Comparison of ENCODE assay signal across 32 cellular contexts in the genomic region with DNA sequence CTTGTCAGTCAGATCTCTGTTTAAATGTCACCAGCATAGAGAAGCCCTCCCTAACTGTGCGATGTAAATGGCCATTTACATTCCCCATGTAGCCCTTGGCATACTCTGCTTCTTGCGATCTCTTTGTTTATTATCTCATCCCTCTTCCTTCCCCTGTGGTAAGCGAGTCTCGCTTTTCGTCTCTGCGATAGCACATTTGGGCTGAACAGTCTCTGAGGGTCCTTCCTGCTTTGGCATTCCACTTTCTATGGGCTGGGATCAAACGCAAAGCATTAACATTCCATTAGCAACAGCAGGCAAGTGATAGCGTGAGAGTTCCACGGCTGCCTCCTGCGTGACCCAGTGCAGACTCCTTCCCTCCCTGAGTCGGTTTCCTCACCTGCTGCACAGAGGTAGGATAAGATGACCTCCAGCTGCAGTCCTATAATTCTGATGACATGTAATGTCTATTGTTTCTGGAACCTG.
"Had no signal": no experiment of that assay in that cellular context is flagged by ENCODE, and none has a peak within 500 bp of the region (broad histone marks: within the 10 kb centered on the region; RNA-seq: fewer than 3 reads in every experiment).

No MANE protein-coding gene starts in this region.

- ATAC-seq: activated naive CD8-positive, alpha-beta T cell treated with anti-CD3 and anti-CD28 coated beads, Interleukin-2, amount 50 U/mL, for 24 hours; activated T-cell treated with anti-CD3 and anti-CD28 coated beads, Interleukin-2, amount 50 U/mL, for 4 hours; K562; Right ventricle myocardium inferior; SK-N-SH treated with all-trans-retinoic acid at 6 μM for 48 hours; T-cell; T-helper 17 cell had no signal

- H3K4me3 ChIP-seq: K562, PC-9 had no signal

- H3K36me3 ChIP-seq: brain microvascular endothelial cell had no signal

- H3K9me3 Mint-ChIP-seq: activated B cell treated with CpG ODN at 0.5 μM for 24 hours; activated CD4-positive, alpha-beta memory T cell treated with anti-CD3 and anti-CD28 coated beads for 36 hours; activated naive CD4-positive, alpha-beta T cell treated with anti-CD3 and anti-CD28 coated beads, Interleukin-2, amount 10 ng/mL, durations not matched to agents 7 days and 5 days; activated T-helper 1 cell treated with anti-CD3 and anti-CD28 coated beads, Interleukin-12 subunit alpha, Interleukin-12 subunit beta, Interleukin-2, Interleukin-4 antibody, amounts not matched to agents 30 ng/mL and 10 ng/mL and 1 ng/mL, durations not matched to agents 14 hours and 24 hours and 36 hours had no signal

- H3K27ac Mint-ChIP-seq: activated B cell treated with CpG ODN at 0.5 μM for 24 hours; activated CD4-positive, alpha-beta memory T cell treated with anti-CD3 and anti-CD28 coated beads for 36 hours; activated naive CD4-positive, alpha-beta T cell treated with anti-CD3 and anti-CD28 coated beads, Interleukin-2, amount 10 ng/mL, durations not matched to agents 7 days and 5 days; activated naive CD8-positive, alpha-beta T cell; activated naive CD8-positive, alpha-beta T cell treated with anti-CD3 and anti-CD28 coated beads, Interleukin-2, amount 50 U/mL, for 24 hours; activated T-helper 1 cell treated with anti-CD3 and anti-CD28 coated beads, Interleukin-12 subunit alpha, Interleukin-12 subunit beta, Interleukin-2, Interleukin-4 antibody, amounts not matched to agents 30 ng/mL and 10 ng/mL and 1 ng/mL, durations not matched to agents 14 hours and 24 hours and 36 hours; T-cell; T-helper 17 cell had no signal

- H3K27ac ChIP-seq: brain microvascular endothelial cell, PC-9, RWPE1, VCaP had no signal

- H3K4me1 Mint-ChIP-seq: activated B cell treated with CpG ODN at 0.5 μM for 24 hours; activated naive CD4-positive, alpha-beta T cell treated with anti-CD3 and anti-CD28 coated beads, Interleukin-2, amount 10 ng/mL, durations not matched to agents 7 days and 5 days; activated naive CD8-positive, alpha-beta T cell treated with anti-CD3 and anti-CD28 coated beads, Interleukin-2, amount 50 U/mL, for 24 hours; T-cell; T-helper 17 cell had no signal

- H3K27me3 ChIP-seq: brain microvascular endothelial cell had no signal

- H3K36me3 Mint-ChIP-seq: activated CD4-positive, alpha-beta memory T cell treated with anti-CD3 and anti-CD28 coated beads for 36 hours; activated naive CD4-positive, alpha-beta T cell treated with anti-CD3 and anti-CD28 coated beads, Interleukin-2, amount 10 ng/mL, durations not matched to agents 7 days and 5 days; activated naive CD8-positive, alpha-beta T cell; T-cell had no signal

- DNase-seq: activated B cell treated with CpG ODN at 0.5 μM for 24 hours; activated CD4-positive, alpha-beta memory T cell treated with anti-CD3 and anti-CD28 coated beads for 36 hours; activated CD4-positive, alpha-beta T cell treated with anti-CD3 and anti-CD28 coated beads for 4 hours; activated CD4-positive, alpha-beta T cell treated with anti-CD3 and anti-CD28 coated beads, Interleukin-2, amount 50 U/mL, for 1 hour; activated CD4-positive, CD25-positive, alpha-beta regulatory T cell treated with anti-CD3 and anti-CD28 coated beads, Interleukin-2, amount 50 U/mL, for 72 hours; activated CD8-positive, alpha-beta memory T cell treated with anti-CD3 and anti-CD28 coated beads, Interleukin-2, amount 50 U/mL, for 4 hours; activated gamma-delta T cell treated with Interleukin-2 at 50 U/mL for 16 hours; activated naive CD4-positive, alpha-beta T cell treated with anti-CD3 and anti-CD28 coated beads, Interleukin-2, amount 10 ng/mL, durations not matched to agents 7 days and 5 days; activated naive CD8-positive, alpha-beta T cell treated with anti-CD3 and anti-CD28 coated beads, Interleukin-2, amount 50 U/mL, for 24 hours; activated T-cell treated with anti-CD3 and anti-CD28 coated beads for 4 hours; activated T-cell treated with anti-CD3 and anti-CD28 coated beads, Interleukin-2, amount 50 U/mL, for 4 hours; aorta; brain microvascular endothelial cell; NCI-H1048; NCI-H1105 treated with DMSO at 0.1 percent for 48 hours; NCI-H1436 treated with DMSO at 0.1 percent for 48 hours; NCI-H1694 treated with DMSO at 0.1 percent for 48 hours; NCI-H2029; NCI-H345; NCI-H524 treated with DMSO at 0.1 percent for 48 hours; NK-92 treated with Interleukin-12 subunit alpha and Interleukin-12 subunit beta, amount 100 ng/mL, for 24 hours; PC-9; SIG-M5; T-cell; T-helper 17 cell had no signal

- H3K4me3 Mint-ChIP-seq: activated B cell treated with CpG ODN at 0.5 μM for 24 hours; activated CD4-positive, alpha-beta memory T cell treated with anti-CD3 and anti-CD28 coated beads for 36 hours; activated naive CD4-positive, alpha-beta T cell treated with anti-CD3 and anti-CD28 coated beads, Interleukin-2, amount 10 ng/mL, durations not matched to agents 7 days and 5 days; activated naive CD8-positive, alpha-beta T cell; activated naive CD8-positive, alpha-beta T cell treated with anti-CD3 and anti-CD28 coated beads, Interleukin-2, amount 50 U/mL, for 24 hours; activated T-cell treated with anti-CD3 and anti-CD28 coated beads, Interleukin-2, amount 50 U/mL, for 4 hours; activated T-helper 1 cell treated with anti-CD3 and anti-CD28 coated beads, Interleukin-12 subunit alpha, Interleukin-12 subunit beta, Interleukin-2, Interleukin-4 antibody, amounts not matched to agents 30 ng/mL and 10 ng/mL and 1 ng/mL, durations not matched to agents 14 hours and 24 hours and 36 hours; T-cell; T-helper 17 cell had no signal
